8 cellular contexts compared by ENCODE assay signal in genomic region chr16:56989988-56990387, GRCh38. TPM values are rescaled to one million over a fixed set of nuclear protein-coding genes. Genes with fewer than 3 reads are reported as not detected.
DNase-seq lines count a peak whose midpoint lies in the region; ATAC-seq and TF ChIP-seq lines count a peak whose summit lies in the region.

No MANE protein-coding gene starts in this region.

- H3K27me3 ChIP-seq in OCI-LY1 (ENCODE audit: insufficient read depth, low read length) (peaks cover 12% of the 10 kb centered on the region; the same call in 1 of the 2 replicates), neuron (ENCODE audit: insufficient read depth, low read length) (peaks cover 56% of the 10 kb centered on the region)

- peaks cover 27 to 31% of the 10 kb centered on the region in 2 donors for H3K36me3 Mint-ChIP-seq in CD14-positive monocyte
- H3K36me3 Mint-ChIP-seq in effector memory CD8-positive, alpha-beta T cell (ENCODE audit: insufficient read depth): peaks cover 43% of the 10 kb centered on the region

- no peak for DNase-seq in CD14-positive monocyte (ENCODE audit: low spot score)
- DNase-seq in effector memory CD8-positive, alpha-beta T cell: no peak
- no peak for DNase-seq in cerebellar nuclear complex (lab: John Stamatoyannopoulos, UW)
- DNase-seq in stimulated activated naive CD4-positive, alpha-beta T cell treated with Interleukin-2 at 50 U/mL for 16 hours (lab: John Stamatoyannopoulos, UW): no peak
- no peak for DNase-seq in C1 segment of cervical spinal cord (lab: John Stamatoyannopoulos, UW)

- H4K20me1 ChIP-seq in OCI-LY1 (ENCODE audit: insufficient read depth, low read length): no peaks in the 10 kb centered on the region

- H3K9me3 ChIP-seq in OCI-LY1 (ENCODE audit: low read length) (no peaks in the 10 kb centered on the region), neuron (ENCODE audit: low read length) (no peaks in the 10 kb centered on the region)

- TF ChIP-seq CTCF in CD14-positive monocyte (IDR thresholded peaks at IDR 0.05): no peak
- no peak for TF ChIP-seq CTCF in OCI-LY1 (IDR thresholded peaks at IDR 0.05; ENCODE audit: low read length)

- H3K4me1 Mint-ChIP-seq in CD14-positive monocyte: peaks cover 87% of the 10 kb centered on the region
- peaks cover 70 to 83% of the 10 kb centered on the region in 2 donors for H3K4me1 Mint-ChIP-seq in effector memory CD8-positive, alpha-beta T cell (ENCODE audit: low read depth in 2 of 2)

- H3K4me3 ChIP-seq in OCI-LY1 (ENCODE audit: low read depth, low read length, poor library complexity, severe bottlenecking): peak overlapping the region; percentile 64
- peak overlapping the region; percentile 55 for H3K4me3 ChIP-seq in neuron (ENCODE audit: low read length)

- H3K4me1 ChIP-seq in OCI-LY1 (ENCODE audit: insufficient read depth, low read length, severe bottlenecking): peaks cover 15% of the 10 kb centered on the region
- peaks cover 12% of the 10 kb centered on the region for H3K4me1 ChIP-seq in neuron (ENCODE audit: insufficient read depth, low read length)

- H3K27ac Mint-ChIP-seq in CD14-positive monocyte: peak overlapping the region; percentile 90 to 97 (median 93)
- H3K27ac Mint-ChIP-seq in effector memory CD8-positive, alpha-beta T cell: peak overlapping the region; percentile 90 to 99

- no peaks in the 10 kb centered on the region for H3K36me3 ChIP-seq in OCI-LY1 (ENCODE audit: insufficient read depth, low read length)
- H3K36me3 ChIP-seq in neuron (ENCODE audit: insufficient read depth, low read length): no peaks in the 10 kb centered on the region

- no peaks in the 10 kb centered on the region for H3K79me2 ChIP-seq in OCI-LY1 (ENCODE audit: insufficient read depth, low read length)

- H3K9ac ChIP-seq in OCI-LY1 (ENCODE audit: low read length): peak overlapping the region; percentile 58

- intact Hi-C loops in CD14-positive monocyte (cut with micrococcal nuclease): no loop called here

- H3K27ac ChIP-seq in OCI-LY1 (ENCODE audit: low read depth, low read length, poor library complexity, severe bottlenecking): no peak overlapping the region

- H3K4me2 ChIP-seq in OCI-LY1 (ENCODE audit: low read length): peak overlapping the region; percentile 75

- H3F3A ChIP-seq in OCI-LY1 (ENCODE audit: insufficient read depth, low read length): no peaks in the 10 kb centered on the region

- H3K9me2 ChIP-seq in OCI-LY1 (ENCODE audit: low read depth, low read length): no peaks in the 10 kb centered on the region

- no peak overlapping the region for H2AFZ ChIP-seq in OCI-LY1 (ENCODE audit: low read length)
- no peak overlapping the region for H2AFZ ChIP-seq in neuron (ENCODE audit: low read depth, low read length)

- peak overlapping the region; percentile 98 to 99 for H3K4me3 Mint-ChIP-seq in CD14-positive monocyte
- peak overlapping the region; percentile 91 to 96 for H3K4me3 Mint-ChIP-seq in effector memory CD8-positive, alpha-beta T cell

- H3K27me3 Mint-ChIP-seq in CD14-positive monocyte (ENCODE audit: low read depth in 3 of 3): peaks cover 0 to 2% (median 0%) of the 10 kb centered on the region in 3 donors
- H3K27me3 Mint-ChIP-seq in effector memory CD8-positive, alpha-beta T cell: no peaks in the 10 kb centered on the region

- H3K9me3 Mint-ChIP-seq in CD14-positive monocyte: no peaks in the 10 kb centered on the region
- H3K9me3 Mint-ChIP-seq in effector memory CD8-positive, alpha-beta T cell: no peaks in the 10 kb centered on the region

- ATAC-seq in effector memory CD8-positive, alpha-beta T cell (replicated peaks): no peak
- ATAC-seq in GM21717 (IDR thresholded peaks at IDR 0.05; ENCODE audit: unreplicated experiment): no peak

RNA-seq across cellular contexts. Expression of gene NLRC5, which starts 0.6 kb away (rescaled TPM):
- 10 to 100 TPM; 10.3 to 21.6 TPM for polyA plus RNA-seq in CD14-positive monocyte

RNA-seq across cellular contexts. Expression of gene CETP, which starts 28.2 kb away (rescaled TPM):
- polyA plus RNA-seq in CD14-positive monocyte: 1 to 10 TPM; 1.3 to 2.1 TPM

RNA-seq across cellular contexts. Expression of gene HERPUD1, which starts 58.0 kb away (rescaled TPM):
- polyA plus RNA-seq in CD14-positive monocyte: 100 to 1,000 TPM; 179 to 186 TPM
